In genomic region chr2:1581257-1581964, GRCh38 we compare ENCODE assay signal across 7 cellular contexts.
DNase-seq lines count a peak whose midpoint lies in the region; ATAC-seq, FAIRE-seq and TF ChIP-seq lines count a peak whose summit lies in the region.
"Not testable (repeated sequence)": the region's sequence is repeated elsewhere in the genome, so short reads cannot be mapped to it uniquely, and the experiment has no call there.

No MANE protein-coding gene starts in this region.

- H3K36me3 ChIP-seq in HEK293 (ENCODE audit: control insufficient read depth in 2 of 2, insufficient read depth in 1 of 2, low read length in 2 of 2); bronchial epithelial cell (ENCODE audit: control insufficient read depth, insufficient read depth, low read length); neural progenitor cell: not testable (repeated sequence)

- POLR2A ChIA-PET in HEK293 (lab: Yijun Ruan, JAX), result interaction anchor here (0.5 kb wide), 1 partner anchor 88 kb away, joined by 4 read pairs; no protein-coding TSS in a partner anchor
- POLR2A ChIA-PET in WTC11 (lab: Charles Lee), result not testable (repeated sequence)

- H3K9me3 Mint-ChIP-seq in WTC11, neural progenitor cell: not testable (repeated sequence)

- not testable (repeated sequence) for H3K27me3 Mint-ChIP-seq in WTC11 (ENCODE audit: low read depth); neural progenitor cell (ENCODE audit: insufficient read depth, low read depth)

- not testable (repeated sequence) for H3K79me2 ChIP-seq in neural progenitor cell (ENCODE audit: low read depth)

- FAIRE-seq in bronchial epithelial cell (lab: Jason Lieb, UNC), result peak; percentile 70

- not testable (repeated sequence) for H3K4me2 ChIP-seq in neural progenitor cell

- not testable (repeated sequence) for H4K20me1 ChIP-seq in neural progenitor cell (ENCODE audit: low read depth)

- H3K27me3 ChIP-seq in bronchial epithelial cell (ENCODE audit: control insufficient read depth, insufficient read depth, low read length); neural progenitor cell: not testable (repeated sequence)

- H3K4me1 ChIP-seq in HEK293 (ENCODE audit: control insufficient read depth, insufficient read depth, low read length); neural progenitor cell: not testable (repeated sequence)

- not testable (repeated sequence) for H3K4me3 Mint-ChIP-seq in WTC11, neural progenitor cell

- H3K4me1 Mint-ChIP-seq in WTC11 (peaks cover 13% of the 10 kb centered on the region), neural progenitor cell (peaks cover 12% of the 10 kb centered on the region)

- H3F3A ChIP-seq in neural progenitor cell (ENCODE audit: low read depth), result not testable (repeated sequence)

- not testable (repeated sequence) for DNase-seq in WTC11 (ENCODE audit: low spot score); bronchial epithelial cell (ENCODE audit: low read depth); neural progenitor cell (ENCODE audit: low spot score)
- DNase-seq in Right ventricle myocardium inferior (ENCODE audit: missing footprints) (peak; percentile 27), left cardiac atrium (peak; percentile 7), sciatic nerve (ENCODE audit: low spot score) (peak; percentile 21)

- CTCF ChIA-PET in HEK293 (lab: Yijun Ruan, JAX); WTC11 (lab: Charles Lee): not testable (repeated sequence)

- not testable (repeated sequence) for H3K36me3 Mint-ChIP-seq in WTC11, neural progenitor cell

- intact Hi-C loops in Right ventricle myocardium inferior (cut with DNase I); left cardiac atrium (cut with DNase I); sciatic nerve (cut with DNase I): not testable (repeated sequence)

- not testable (repeated sequence) for H3K9ac ChIP-seq in neural progenitor cell

- peak overlapping the region; percentile 30 for H2AFZ ChIP-seq in neural progenitor cell (replicated peaks)

- H3K9me3 ChIP-seq in HEK293 (ENCODE audit: control insufficient read depth, insufficient read depth, low read depth, low read length); neural progenitor cell (ENCODE audit: low read depth): not testable (repeated sequence)

- H3K4me3 ChIP-seq in HEK293 (ENCODE audit: low read depth, low read length); bronchial epithelial cell (ENCODE audit: low read depth, low read length); neural progenitor cell: not testable (repeated sequence)

- ATAC-seq in WTC11, Right ventricle myocardium inferior, left cardiac atrium, sciatic nerve: not testable (repeated sequence)

- TF ChIP-seq CTCF in HEK293 (tag by site-specific recombination; IDR thresholded peaks at IDR 0.05); WTC11 (IDR thresholded peaks at IDR 0.05); bronchial epithelial cell (IDR thresholded peaks at IDR 0.05; ENCODE audit: insufficient read depth, low read length, severe bottlenecking); neural progenitor cell (IDR thresholded peaks at IDR 0.05): not testable (repeated sequence)

- not testable (repeated sequence) for H3K27ac Mint-ChIP-seq in WTC11, neural progenitor cell

- not testable (repeated sequence) for H3K27ac ChIP-seq in HEK293 (ENCODE audit: extremely low read depth, low read depth, low read length); neural progenitor cell

TF ChIP-seq in HEK293, 187 proteins besides CTCF, POLR2A, EP300 and RAD21:
- TF ChIP-seq ZIC2 (tag by site-specific recombination; IDR thresholded peaks at IDR 0.05), result peak; percentile 72

TF ChIP-seq in WTC11, 78 proteins besides CTCF, POLR2A, EP300 and RAD21:
- peak; percentile 62 for TF ChIP-seq ZNF423 (CRISPR knock-in tag; IDR thresholded peaks at IDR 0.05)
